ENCODE assay signal across 21 cellular contexts in the genomic region with DNA sequence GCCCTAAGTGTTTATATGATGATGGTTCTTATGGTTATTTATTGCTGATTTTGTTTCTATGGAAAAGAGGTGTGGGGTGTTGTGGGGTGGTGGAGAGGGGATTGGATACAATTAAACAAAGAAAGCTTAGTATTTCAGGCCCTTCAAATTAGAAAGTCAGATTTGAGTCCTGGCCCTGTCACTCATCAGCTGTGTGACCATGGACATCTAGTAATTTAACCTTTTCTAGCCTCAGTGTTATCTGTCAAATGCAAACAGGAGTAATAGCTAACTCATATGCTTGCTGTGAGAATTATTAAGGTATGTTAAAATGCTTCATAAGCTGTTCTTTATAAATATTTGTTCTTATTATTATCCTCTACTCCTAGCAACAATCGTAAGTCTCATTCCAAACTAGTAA. TPM values are rescaled to one million over a fixed set of nuclear protein-coding genes. Genes with fewer than 3 reads are reported as not detected.
DNase-seq lines count a peak whose midpoint lies in the region; ATAC-seq and TF ChIP-seq lines count a peak whose summit lies in the region.
"Had no signal": no experiment of that assay in that cellular context is flagged by ENCODE, and none has a peak within 500 bp of the region (broad histone marks: within the 10 kb centered on the region; RNA-seq: fewer than 3 reads in every experiment).

No MANE protein-coding gene starts in this region.

- H2AFZ ChIP-seq in osteoblast (ENCODE audit: low read length) = no peak overlapping the region

- no peaks in the 10 kb centered on the region for H3K9me3 Mint-ChIP-seq in activated CD8-positive, alpha-beta T cell treated with anti-CD3 and anti-CD28 coated beads for 36 hours
- no peaks in the 10 kb centered on the region for H3K9me3 Mint-ChIP-seq in activated CD8-positive, alpha-beta T cell treated with anti-CD3 and anti-CD28 coated beads, Interleukin-2, amount 10 ng/mL, durations not matched to agents 7 days and 5 days (ENCODE audit: insufficient read depth)
- no peaks in the 10 kb centered on the region for H3K9me3 Mint-ChIP-seq in IgD-negative memory B cell
- H3K9me3 Mint-ChIP-seq: activated naive CD4-positive, alpha-beta T cell treated with anti-CD3 and anti-CD28 coated beads for 36 hours; WTC11 had no signal

- intact Hi-C loops in activated CD8-positive, alpha-beta T cell treated with anti-CD3 and anti-CD28 coated beads for 36 hours (cut with micrococcal nuclease) = no loop called here
- intact Hi-C loops in dorsolateral prefrontal cortex (cut with DNase I) = loop anchor here in 1 of 2 donors (10.0 kb wide), 1 partner anchor 152 kb away; the partner anchor contains the start of gene SLC30A6

- no peak overlapping the region for H3K4me2 ChIP-seq in osteoblast (ENCODE audit: insufficient read depth, low read length)

- peak overlapping the region in 49 of 59 donors; percentile 7 to 97 (median 90) for H3K27ac ChIP-seq in dorsolateral prefrontal cortex
- no peak overlapping the region for H3K27ac ChIP-seq in osteoblast (ENCODE audit: low read depth, low read length)
- H3K27ac ChIP-seq: colonic mucosa, sigmoid colon had no signal

- TF ChIP-seq CTCF in activated CD8-positive, alpha-beta T cell treated with anti-CD3 and anti-CD28 coated beads for 36 hours (IDR thresholded peaks at IDR 0.05) = no peak
- TF ChIP-seq CTCF in dorsolateral prefrontal cortex (IDR thresholded peaks at IDR 0.05 in 54 of 56, conservative IDR thresholded peaks at IDR 0.05 in 2 of 56; ENCODE audit: low read depth in 1 of 56, partially characterized antibody in 56 of 56) (no peak), osteoblast (IDR thresholded peaks at IDR 0.05; ENCODE audit: extremely low read depth, low read depth, low read length) (no peak)

- no peak for ATAC-seq in activated CD8-positive, alpha-beta T cell treated with anti-CD3 and anti-CD28 coated beads for 36 hours
- no peak for ATAC-seq in activated CD8-positive, alpha-beta T cell treated with anti-CD3 and anti-CD28 coated beads, Interleukin-2, amount 10 ng/mL, durations not matched to agents 7 days and 5 days
- no peak for ATAC-seq in GM18858 (IDR thresholded peaks at IDR 0.05; ENCODE audit: unreplicated experiment)
- ATAC-seq in GM19035 (IDR thresholded peaks at IDR 0.05; ENCODE audit: unreplicated experiment) = no peak
- ATAC-seq: WTC11 had no signal

- H3K4me1 ChIP-seq in osteoblast (ENCODE audit: insufficient read depth, low read length) = peaks cover 10% of the 10 kb centered on the region
- H3K4me1 ChIP-seq: colonic mucosa had no signal

- DNase-seq in activated CD8-positive, alpha-beta T cell treated with anti-CD3 and anti-CD28 coated beads for 36 hours = no peak
- no peak for DNase-seq in activated CD8-positive, alpha-beta T cell treated with anti-CD3 and anti-CD28 coated beads, Interleukin-2, amount 10 ng/mL, durations not matched to agents 7 days and 5 days
- DNase-seq in dorsolateral prefrontal cortex (no peak), osteoblast (ENCODE audit: insufficient read length, low spot score, missing footprints) (peak; percentile 38), medulla oblongata (ENCODE audit: extremely low spot score) (no peak)
- DNase-seq: activated CD8-positive, alpha-beta memory T cell treated with anti-CD3 and anti-CD28 coated beads, Interleukin-2, amount 50 U/mL, for 48 hours; activated naive CD4-positive, alpha-beta T cell treated with anti-CD3 and anti-CD28 coated beads for 36 hours; Caco-2; colonic mucosa; EL; hippocampal formation; kidney; mesenchymal stem cell; MV-4-11; NCI-H187 treated with DMSO at 0.1 percent for 48 hours; sigmoid colon; SW 1271 had no signal

- peaks cover 11% of the 10 kb centered on the region for H3K36me3 Mint-ChIP-seq in activated CD8-positive, alpha-beta T cell treated with anti-CD3 and anti-CD28 coated beads for 36 hours (ENCODE audit: low read depth)
- H3K36me3 Mint-ChIP-seq in activated CD8-positive, alpha-beta T cell treated with anti-CD3 and anti-CD28 coated beads, Interleukin-2, amount 10 ng/mL, durations not matched to agents 7 days and 5 days (ENCODE audit: low read depth) = peaks cover 15% of the 10 kb centered on the region
- peaks cover 4% of the 10 kb centered on the region for H3K36me3 Mint-ChIP-seq in IgD-negative memory B cell

- H3K27me3 ChIP-seq in dorsolateral prefrontal cortex (no peaks in the 10 kb centered on the region), osteoblast (ENCODE audit: insufficient read depth, low read length) (no peaks in the 10 kb centered on the region)
- H3K27me3 ChIP-seq: colonic mucosa, sigmoid colon had no signal

- H3K4me3 Mint-ChIP-seq in activated CD8-positive, alpha-beta T cell treated with anti-CD3 and anti-CD28 coated beads for 36 hours = no peak overlapping the region
- no peak overlapping the region for H3K4me3 Mint-ChIP-seq in activated CD8-positive, alpha-beta T cell treated with anti-CD3 and anti-CD28 coated beads, Interleukin-2, amount 10 ng/mL, durations not matched to agents 7 days and 5 days
- peak overlapping the region in 3 of 4 donors; percentile 40 to 80 (median 58) for H3K4me3 Mint-ChIP-seq in IgD-negative memory B cell
- H3K4me3 Mint-ChIP-seq: activated naive CD4-positive, alpha-beta T cell treated with anti-CD3 and anti-CD28 coated beads for 36 hours; WTC11 had no signal

- H3K4me3 ChIP-seq in dorsolateral prefrontal cortex = no peak overlapping the region
- no peak overlapping the region for H3K4me3 ChIP-seq in osteoblast (ENCODE audit: insufficient read depth, low read length)
- H3K4me3 ChIP-seq: colonic mucosa, sigmoid colon had no signal

- peaks cover 19% of the 10 kb centered on the region for H3K79me2 ChIP-seq in osteoblast (ENCODE audit: insufficient read depth, low read length)

- POLR2A ChIA-PET in activated CD8-positive, alpha-beta T cell treated with anti-CD3 and anti-CD28 coated beads for 36 hours (lab: Charles Lee) = interaction anchor here (1.2 to 1.4 kb wide), 2 partner anchors 12 to 27 kb away, joined by 3 to 10 read pairs; partner anchors contain the start of gene DPY30
- POLR2A ChIA-PET in activated CD8-positive, alpha-beta T cell treated with anti-CD3 and anti-CD28 coated beads, Interleukin-2, amount 10 ng/mL, durations not matched to agents 7 days and 5 days (lab: Charles Lee) = interaction anchor here (0.6 to 1.8 kb wide), 2 partner anchors 27 to 135 kb away, joined by 3 to 5 read pairs; partner anchors contain the start of gene DPY30

- H3K36me3 ChIP-seq in osteoblast (ENCODE audit: insufficient read depth, low read length) = peaks cover 13% of the 10 kb centered on the region
- H3K36me3 ChIP-seq: colonic mucosa had no signal

- H3K4me1 Mint-ChIP-seq in activated CD8-positive, alpha-beta T cell treated with anti-CD3 and anti-CD28 coated beads for 36 hours (ENCODE audit: low read depth) = peaks cover 23% of the 10 kb centered on the region
- peaks cover 25% of the 10 kb centered on the region for H3K4me1 Mint-ChIP-seq in activated CD8-positive, alpha-beta T cell treated with anti-CD3 and anti-CD28 coated beads, Interleukin-2, amount 10 ng/mL, durations not matched to agents 7 days and 5 days (ENCODE audit: low read depth)
- H3K4me1 Mint-ChIP-seq in IgD-negative memory B cell = peaks cover 21 to 24% (median 22%) of the 10 kb centered on the region in 3 donors

- no peaks in the 10 kb centered on the region for H3K9me3 ChIP-seq in osteoblast (ENCODE audit: low read depth, low read length)
- H3K9me3 ChIP-seq: Caco-2, colonic mucosa, sigmoid colon had no signal

- peaks cover 14% of the 10 kb centered on the region for H4K20me1 ChIP-seq in osteoblast (ENCODE audit: insufficient read depth, low read length)

- CTCF ChIA-PET in activated CD8-positive, alpha-beta T cell treated with anti-CD3 and anti-CD28 coated beads for 36 hours (lab: Charles Lee) = interaction anchor here (0.9 kb wide), 1 partner anchor 25 kb away, joined by 3 read pairs; no protein-coding TSS in a partner anchor
- CTCF ChIA-PET in activated CD8-positive, alpha-beta T cell treated with anti-CD3 and anti-CD28 coated beads, Interleukin-2, amount 10 ng/mL, durations not matched to agents 7 days and 5 days (lab: Charles Lee) = interaction anchor here (1.7 kb wide), 1 partner anchor 27 kb away, joined by 6 read pairs; the partner anchor contains the start of gene DPY30

- no peaks in the 10 kb centered on the region for H3K27me3 Mint-ChIP-seq in activated CD8-positive, alpha-beta T cell treated with anti-CD3 and anti-CD28 coated beads for 36 hours
- no peaks in the 10 kb centered on the region for H3K27me3 Mint-ChIP-seq in activated CD8-positive, alpha-beta T cell treated with anti-CD3 and anti-CD28 coated beads, Interleukin-2, amount 10 ng/mL, durations not matched to agents 7 days and 5 days (ENCODE audit: low read depth)
- H3K27me3 Mint-ChIP-seq in IgD-negative memory B cell = no peaks in the 10 kb centered on the region

- peak overlapping the region; percentile 66 for H3K27ac Mint-ChIP-seq in activated CD8-positive, alpha-beta T cell treated with anti-CD3 and anti-CD28 coated beads for 36 hours
- no peak overlapping the region for H3K27ac Mint-ChIP-seq in activated CD8-positive, alpha-beta T cell treated with anti-CD3 and anti-CD28 coated beads, Interleukin-2, amount 10 ng/mL, durations not matched to agents 7 days and 5 days
- H3K27ac Mint-ChIP-seq in IgD-negative memory B cell = peak overlapping the region in 2 of 3 donors; percentile 3 to 82
- H3K27ac Mint-ChIP-seq: WTC11 had no signal

RNA-seq across cellular contexts. Expression of gene MEMO1, which starts 2.1 kb away (rescaled TPM):
- 10 to 100 TPM; 46.5 to 46.9 TPM for total RNA-seq in activated CD8-positive, alpha-beta T cell treated with anti-CD3 and anti-CD28 coated beads for 36 hours
- 10 to 100 TPM; 50.5 to 51.5 TPM for total RNA-seq in activated CD8-positive, alpha-beta T cell treated with anti-CD3 and anti-CD28 coated beads, Interleukin-2, amount 10 ng/mL, durations not matched to agents 7 days and 5 days
- 32.0 TPM for polyA plus RNA-seq in IgD-negative memory B cell
- total RNA-seq in dorsolateral prefrontal cortex (10 to 100 TPM; 35.6 to 60.5 (median 46.8) TPM), osteoblast (35.1 and 37.6 TPM in 2 replicates)

RNA-seq across cellular contexts. Expression of gene DPY30, which starts 26.7 kb away (rescaled TPM):
- 10 to 100 TPM; 68.5 to 68.8 TPM for total RNA-seq in activated CD8-positive, alpha-beta T cell treated with anti-CD3 and anti-CD28 coated beads for 36 hours
- total RNA-seq in activated CD8-positive, alpha-beta T cell treated with anti-CD3 and anti-CD28 coated beads, Interleukin-2, amount 10 ng/mL, durations not matched to agents 7 days and 5 days = 10 to 100 TPM; 70.0 to 71.3 TPM
- 157 TPM for polyA plus RNA-seq in IgD-negative memory B cell
- total RNA-seq in dorsolateral prefrontal cortex = 10 to 100 TPM; 36.9 to 75.5 (median 60.6) TPM
- total RNA-seq in osteoblast = 30.4 and 41.3 TPM in 2 replicates

RNA-seq across cellular contexts. Expression of gene SPAST, which starts 50.5 kb away (rescaled TPM):
- 10 to 100 TPM; 13.5 to 14.1 TPM for total RNA-seq in activated CD8-positive, alpha-beta T cell treated with anti-CD3 and anti-CD28 coated beads for 36 hours
- 10 to 100 TPM; 18.6 to 19.0 TPM for total RNA-seq in activated CD8-positive, alpha-beta T cell treated with anti-CD3 and anti-CD28 coated beads, Interleukin-2, amount 10 ng/mL, durations not matched to agents 7 days and 5 days
- 14.3 TPM for polyA plus RNA-seq in IgD-negative memory B cell
- total RNA-seq in dorsolateral prefrontal cortex (10 to 100 TPM; 26.1 to 44.9 (median 35.9) TPM), osteoblast (31.5 and 34.2 TPM in 2 replicates)

Comparison
In these comparisons a context has a peak if more than half of its experiments do, and no peak if none do; other contexts are left out.
1. H3K4me3 Mint-ChIP-seq: peak in IgD-negative memory B cell (3 of 4); none in activated CD8-positive, alpha-beta T cell treated with anti-CD3 and anti-CD28 coated beads for 36 hours (single experiment) and activated CD8-positive, alpha-beta T cell treated with anti-CD3 and anti-CD28 coated beads, Interleukin-2, amount 10 ng/mL, durations not matched to agents 7 days and 5 days (single experiment).